Comparison of ENCODE assay signal across 8 cellular contexts in genomic region chr12:124392271-124392990, GRCh38.
A peak's percentile ranks its signal among the peaks of the same experiment; 100 is the strongest.
DNase-seq lines count a peak whose midpoint lies in the region; FAIRE-seq and TF ChIP-seq lines count a peak whose summit lies in the region.

No MANE protein-coding gene starts in this region.

- H3K4me1 Mint-ChIP-seq in neural crest cell, result peaks cover 26% of the 10 kb centered on the region

- TF ChIP-seq POLR2A in erythroblast (IDR thresholded peaks at IDR 0.05; ENCODE audit: low read length), result no peak

- peak; percentile 18 for DNase-seq in stimulated activated CD4-positive, alpha-beta T cell treated with anti-CD3 and anti-CD28 coated beads, Interleukin-4, amount 100 ng/mL, for 1 hour
- no peak for DNase-seq in stimulated activated CD4-positive, alpha-beta T cell treated with anti-CD3 and anti-CD28 coated beads, Interleukin-12 subunit alpha, Interleukin-12 subunit beta, amount 100 ng/mL, for 4 hours
- DNase-seq in RCC 7860 (ENCODE audit: low spot score) (peak; percentile 90), erythroblast (lab: John Stamatoyannopoulos, UW) (peak; percentile 19 to 25), neural crest cell (ENCODE audit: low read depth, low spot score) (no peak), mucosa of gallbladder (ENCODE audit: low spot score) (no peak), NCI-H187 treated with DMSO at 0.1 percent for 48 hours (lab: John Stamatoyannopoulos, UW) (no peak)
- no peak for DNase-seq in activated CD4-positive, CD25-positive, alpha-beta regulatory T cell (lab: John Stamatoyannopoulos, UW)

- no peak overlapping the region for H3K4me3 Mint-ChIP-seq in neural crest cell

- H3K27ac Mint-ChIP-seq in neural crest cell (ENCODE audit: unreplicated experiment), result no peak overlapping the region

- no peaks in the 10 kb centered on the region for H3K36me3 Mint-ChIP-seq in neural crest cell (ENCODE audit: low read depth)

- peak; percentile 27 for TF ChIP-seq CTCF in neural crest cell (conservative IDR thresholded peaks at IDR 0.05)

- peaks cover 12% of the 10 kb centered on the region for H3K27me3 Mint-ChIP-seq in neural crest cell (ENCODE audit: low read depth)

- no peaks in the 10 kb centered on the region for H3K9me3 Mint-ChIP-seq in neural crest cell

- FAIRE-seq in RCC 7860 (lab: Jason Lieb, UNC), result peak; percentile 80

Comparison
In these comparisons a context has a peak if more than half of its experiments do, and no peak if none do; other contexts are left out.
1. DNase-seq: peak in stimulated activated CD4-positive, alpha-beta T cell treated with anti-CD3 and anti-CD28 coated beads, Interleukin-4, amount 100 ng/mL, for 1 hour (single experiment), RCC 7860 (single experiment) and erythroblast (2 of 2); none in stimulated activated CD4-positive, alpha-beta T cell treated with anti-CD3 and anti-CD28 coated beads, Interleukin-12 subunit alpha, Interleukin-12 subunit beta, amount 100 ng/mL, for 4 hours (single experiment), neural crest cell (single experiment), mucosa of gallbladder (single experiment), activated CD4-positive, CD25-positive, alpha-beta regulatory T cell (0 of 4) and NCI-H187 treated with DMSO at 0.1 percent for 48 hours (single experiment).